Comparison of ENCODE assay signal across 22 cellular contexts in genomic region chr5:55276771-55277170, GRCh38. TPM values are rescaled to one million over a fixed set of nuclear protein-coding genes. Genes with fewer than 3 reads are reported as not detected.
DNase-seq lines count a peak whose midpoint lies in the region; ATAC-seq and TF ChIP-seq lines count a peak whose summit lies in the region.
"Had no signal": no experiment of that assay in that cellular context is flagged by ENCODE, and none has a peak within 500 bp of the region (broad histone marks: within the 10 kb centered on the region; RNA-seq: fewer than 3 reads in every experiment).

No MANE protein-coding gene starts in this region.

- DNase-seq in AG09309 (ENCODE audit: low read depth): peak; percentile 10
- peak; percentile 3 for DNase-seq in LHCN-M2 (ENCODE audit: low read depth)
- peak; percentile 41 for DNase-seq in choroid plexus epithelial cell (ENCODE audit: low read depth)
- peak; percentile 5 for DNase-seq in kidney epithelial cell (ENCODE audit: low read depth)
- no peak for DNase-seq in NK-92 (lab: John Stamatoyannopoulos, UW; ENCODE audit: unreplicated experiment)
- no peak for DNase-seq in NCI-H2227 treated with DMSO at 0.1 percent for 48 hours (lab: John Stamatoyannopoulos, UW)
- DNase-seq: activated CD4-positive, CD25-positive, alpha-beta regulatory T cell; CD4-positive, alpha-beta memory T cell; DND-41; heart left ventricle; mesendoderm; NCI-H1694 treated with DMSO at 0.1 percent for 48 hours; NCI-H446; retina; SHP77; stimulated activated naive CD4-positive, alpha-beta T cell treated with Interleukin-2 at 50 U/mL for 16 hours had no signal

- no peaks in the 10 kb centered on the region for H3K36me3 ChIP-seq in kidney epithelial cell (ENCODE audit: control insufficient read depth, insufficient read depth, low read length)

- H3K4me3 ChIP-seq in AG09309 (ENCODE audit: control insufficient read depth, low read depth, low read length) (no peak overlapping the region), choroid plexus epithelial cell (ENCODE audit: low read depth, low read length) (no peak overlapping the region), kidney epithelial cell (ENCODE audit: low read depth, low read length) (no peak overlapping the region)
- H3K4me3 ChIP-seq: A549, heart left ventricle had no signal

- ATAC-seq in GM19397 (IDR thresholded peaks at IDR 0.05; ENCODE audit: unreplicated experiment) (no peak), HG03571 (IDR thresholded peaks at IDR 0.05; ENCODE audit: unreplicated experiment) (no peak)
- ATAC-seq: A549, heart left ventricle had no signal

- TF ChIP-seq CTCF in AG09309 (IDR thresholded peaks at IDR 0.05; ENCODE audit: control insufficient read depth, insufficient read depth, low read depth, low read length, missing control alignments): no peak
- TF ChIP-seq CTCF in choroid plexus epithelial cell (conservative IDR thresholded peaks at IDR 0.05; ENCODE audit: low read depth, low read length): no peak
- no peak for TF ChIP-seq CTCF in kidney epithelial cell (IDR thresholded peaks at IDR 0.05; ENCODE audit: insufficient read depth, low read length, poor library complexity, severe bottlenecking)

- H3K27me3 ChIP-seq in kidney epithelial cell (ENCODE audit: control insufficient read depth, insufficient read depth, low read length): no peaks in the 10 kb centered on the region
- H3K27me3 ChIP-seq: heart left ventricle had no signal

RNA-seq across cellular contexts. Expression of gene DHX29, which starts 30.7 kb away (rescaled TPM):
- total RNA-seq in LHCN-M2 (2014; rRNA removed): 37.8 and 40.3 TPM in 2 replicates
- polyA plus RNA-seq in LHCN-M2 (2012): 9.7 TPM
- 17.0 and 21.6 TPM in 2 replicates for total RNA-seq in kidney epithelial cell

RNA-seq across cellular contexts. Expression of gene MTREX, which starts 31.0 kb away (rescaled TPM):
- total RNA-seq in LHCN-M2 (2014; rRNA removed) (110 and 115 TPM in 2 replicates), kidney epithelial cell (35.7 and 62.4 TPM in 2 replicates)
- 19.8 TPM for polyA plus RNA-seq in LHCN-M2 (2012)

RNA-seq across cellular contexts. Expression of gene CCNO, which starts 43.4 kb away (rescaled TPM):
- total RNA-seq in LHCN-M2 (2014; rRNA removed) (0.23 and 0.32 TPM in 2 replicates), kidney epithelial cell (1.3 and 3.9 TPM in 2 replicates)
- 1.1 TPM for polyA plus RNA-seq in LHCN-M2 (2012)
- total RNA-seq: CD4-positive, alpha-beta memory T cell; cerebellum had no signal
- polyA plus RNA-seq: CD4-positive, alpha-beta memory T cell had no signal

RNA-seq across cellular contexts. Expression of gene MCIDAS, which starts 49.7 kb away (rescaled TPM):
- total RNA-seq in LHCN-M2 (2014; rRNA removed) (0.29 and 0.38 TPM in 2 replicates), kidney epithelial cell (not detected in 2 replicates)
- polyA plus RNA-seq in LHCN-M2 (2012): not detected
- total RNA-seq: activated T-helper 1 cell treated with anti-CD3 and anti-CD28 coated beads, Interleukin-12 subunit alpha, Interleukin-12 subunit beta, Interleukin-2, Interleukin-4 antibody, amounts not matched to agents 30 ng/mL and 10 ng/mL and 1 ng/mL, durations not matched to agents 14 hours and 24 hours and 36 hours; CD4-positive, alpha-beta memory T cell; cerebellum; heart left ventricle had no signal
- polyA plus RNA-seq: CD4-positive, alpha-beta memory T cell; heart left ventricle; neural cell had no signal

Comparison
In these comparisons a context has a peak if more than half of its experiments do, and no peak if none do; other contexts are left out.
1. DNase-seq: peak in AG09309 (single experiment), LHCN-M2 (single experiment), choroid plexus epithelial cell (single experiment) and kidney epithelial cell (single experiment); none in NK-92 (single experiment) and NCI-H2227 treated with DMSO at 0.1 percent for 48 hours (single experiment).